ENCODE assay signal across 23 cellular contexts in the genomic region with DNA sequence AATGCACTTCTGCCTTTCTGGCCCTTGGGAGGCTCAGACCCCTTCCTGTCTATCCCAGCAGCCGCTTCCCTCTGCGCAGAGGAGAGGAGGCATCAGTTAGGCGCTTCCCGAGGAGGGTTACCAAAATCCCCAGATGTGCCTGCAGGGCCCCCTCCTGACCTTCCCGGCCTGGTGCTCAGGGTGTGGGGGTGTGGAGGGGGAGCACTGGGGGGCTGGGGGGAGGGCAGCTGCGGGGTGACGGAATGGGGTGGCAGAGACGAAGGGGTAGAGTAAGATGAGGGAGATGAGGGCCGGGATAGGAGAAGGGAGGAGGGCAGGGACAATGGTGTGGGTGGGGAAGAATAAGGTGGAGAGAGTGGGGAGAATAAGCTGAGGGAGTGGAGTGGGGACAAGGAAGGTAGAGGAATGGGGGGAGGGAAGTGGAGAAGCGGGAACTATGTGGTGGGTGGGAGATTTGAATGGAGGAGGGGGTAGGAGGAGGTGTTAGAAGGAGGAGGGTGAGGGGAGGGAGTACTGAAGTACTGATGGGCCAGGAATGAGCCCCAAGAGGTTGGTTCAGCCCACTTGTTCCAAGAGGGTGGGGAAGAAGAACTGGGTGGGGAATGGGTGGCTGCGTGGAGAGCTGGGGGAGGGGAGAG. TPM values are rescaled to one million over a fixed set of nuclear protein-coding genes. Genes with fewer than 3 reads are reported as not detected.
DNase-seq lines count a peak whose midpoint lies in the region; ATAC-seq and TF ChIP-seq lines count a peak whose summit lies in the region.
"Had no signal": no experiment of that assay in that cellular context is flagged by ENCODE, and none has a peak within 500 bp of the region (broad histone marks: within the 10 kb centered on the region; RNA-seq: fewer than 3 reads in every experiment).

No MANE protein-coding gene starts in this region.

- H2AK5ac ChIP-seq in H9 (ENCODE audit: insufficient read length, low read length) = no peak overlapping the region

- H3K79me1 ChIP-seq in H9 (ENCODE audit: insufficient read depth, low read depth, low read length, poor library complexity, severe bottlenecking) = no peaks in the 10 kb centered on the region

- H4K91ac ChIP-seq in H9 (ENCODE audit: insufficient read length, low read depth, low read length) = no peak overlapping the region

- no peak overlapping the region for H2AFZ ChIP-seq in H9 (ENCODE audit: low read length)

- H3K4me3 Mint-ChIP-seq in activated CD8-positive, alpha-beta memory T cell treated with anti-CD3 and anti-CD28 coated beads, Interleukin-2, amount 10 ng/mL, durations not matched to agents 7 days and 5 days = no peak overlapping the region
- no peak overlapping the region for H3K4me3 Mint-ChIP-seq in H9
- H3K4me3 Mint-ChIP-seq in stimulated activated naive B cell treated with anti-CD40 and anti-IgM and Interleukin-4, amounts not matched to agents 10 μg/mL and 1 μg/mL and 100 μg/mL, for 72 hours = no peak overlapping the region

- H3K27me3 Mint-ChIP-seq in activated CD8-positive, alpha-beta memory T cell treated with anti-CD3 and anti-CD28 coated beads, Interleukin-2, amount 10 ng/mL, durations not matched to agents 7 days and 5 days = no peaks in the 10 kb centered on the region
- peaks cover 2% of the 10 kb centered on the region; the same call in 1 of the 2 replicates for H3K27me3 Mint-ChIP-seq in H9 (ENCODE audit: low read depth)
- H3K27me3 Mint-ChIP-seq in stimulated activated naive B cell treated with anti-CD40 and anti-IgM and Interleukin-4, amounts not matched to agents 10 μg/mL and 1 μg/mL and 100 μg/mL, for 72 hours = peaks cover 3 to 15% of the 10 kb centered on the region in 2 donors

- no peak overlapping the region for H3K4ac ChIP-seq in H9 (ENCODE audit: low read depth, low read length)

- no peaks in the 10 kb centered on the region for H4K20me1 ChIP-seq in H9 (ENCODE audit: control insufficient read depth, insufficient read depth, insufficient read length)

- no peak overlapping the region for H3K27ac Mint-ChIP-seq in activated CD8-positive, alpha-beta memory T cell treated with anti-CD3 and anti-CD28 coated beads, Interleukin-2, amount 10 ng/mL, durations not matched to agents 7 days and 5 days
- no peak overlapping the region for H3K27ac Mint-ChIP-seq in H9
- H3K27ac Mint-ChIP-seq in stimulated activated naive B cell treated with anti-CD40 and anti-IgM and Interleukin-4, amounts not matched to agents 10 μg/mL and 1 μg/mL and 100 μg/mL, for 72 hours = no peak overlapping the region

- H3K27me3 ChIP-seq in H9 (ENCODE audit: insufficient read depth, low read length) (no peaks in the 10 kb centered on the region), transverse colon (no peaks in the 10 kb centered on the region)

- H3K56ac ChIP-seq in H9 (ENCODE audit: insufficient read length, low read depth, low read length) = no peak overlapping the region

- no peak overlapping the region for H3K27ac ChIP-seq in H9 (ENCODE audit: insufficient read length, low read depth, low read length)
- no peak overlapping the region for H3K27ac ChIP-seq in transverse colon
- H3K27ac ChIP-seq: KMS-11 had no signal

- intact Hi-C loops in transverse colon (cut with DNase I; ENCODE audit: low total_unique reads) = no loop called here

- H3K4me2 ChIP-seq in H9 (ENCODE audit: insufficient read depth, insufficient read length, low read length) = no peak overlapping the region
- H3K4me2 ChIP-seq: KMS-11 had no signal

- H3K36me3 ChIP-seq in transverse colon = no peaks in the 10 kb centered on the region
- H3K36me3 ChIP-seq: HAP-1 had no signal

- in situ Hi-C loops in transverse colon (cut with MboI; ENCODE audit: low pct_ligation_motif_present in 1 of 4, low pct_unique_long_range_greater_than_20kb in 1 of 4, low sequenced_read_pairs in 3 of 4) = no loop called here

- ATAC-seq in activated CD8-positive, alpha-beta memory T cell treated with anti-CD3 and anti-CD28 coated beads, Interleukin-2, amount 10 ng/mL, durations not matched to agents 7 days and 5 days = no peak
- ATAC-seq in left lobe of liver = no peak
- ATAC-seq in stimulated activated naive B cell treated with anti-CD40 and anti-IgM and Interleukin-4, amounts not matched to agents 10 μg/mL and 1 μg/mL and 100 μg/mL, for 72 hours (replicated peaks) = no peak
- ATAC-seq: Panc1 had no signal

- H3K4me3 ChIP-seq in transverse colon = no peak overlapping the region
- H3K4me3 ChIP-seq: HAP-1 had no signal

- H3K79me2 ChIP-seq in H9 (ENCODE audit: insufficient read depth, low read length) = no peaks in the 10 kb centered on the region

- H3K23ac ChIP-seq in H9 (ENCODE audit: insufficient read length, low read depth, low read length) = no peak overlapping the region

- no peak for TF ChIP-seq POLR2A in transverse colon (IDR thresholded peaks at IDR 0.05)

- no peak overlapping the region for H2BK15ac ChIP-seq in H9 (ENCODE audit: low read depth, low read length)

- no peak overlapping the region for H3K18ac ChIP-seq in H9 (ENCODE audit: insufficient read length, low read depth, low read length)

- WGBS in H9 (ENCODE audit: extremely low coverage, insufficient read length, low lambda C conversion rate) = 100% methylated on average over 2 of the region's 11 CpGs
- WGBS in transverse colon (ENCODE audit: low coverage in 1 of 2), 2 donors = 79 to 90% methylated on average over 2 to 11 of the region's 11 CpGs

- CTCF ChIA-PET in activated CD8-positive, alpha-beta memory T cell treated with anti-CD3 and anti-CD28 coated beads, Interleukin-2, amount 10 ng/mL, durations not matched to agents 7 days and 5 days (lab: Charles Lee) = interaction anchor here (1.8 to 24.7 kb wide), 5 partner anchors 7 to 116 kb away, joined by 6 to 621 read pairs (median 8); partner anchors contain the start of gene ZAP70

- H3K4me1 Mint-ChIP-seq in activated CD8-positive, alpha-beta memory T cell treated with anti-CD3 and anti-CD28 coated beads, Interleukin-2, amount 10 ng/mL, durations not matched to agents 7 days and 5 days = peaks cover 20% of the 10 kb centered on the region
- H3K4me1 Mint-ChIP-seq in H9 = peaks cover 2 to 4% of the 10 kb centered on the region in 2 experiments
- H3K4me1 Mint-ChIP-seq in stimulated activated naive B cell treated with anti-CD40 and anti-IgM and Interleukin-4, amounts not matched to agents 10 μg/mL and 1 μg/mL and 100 μg/mL, for 72 hours = peaks cover 7 to 13% of the 10 kb centered on the region in 2 donors

- no peak overlapping the region for H4K5ac ChIP-seq in H9 (ENCODE audit: insufficient read length, low read depth, low read length)

- H3K23me2 ChIP-seq in H9 (ENCODE audit: insufficient read length, low read depth, low read length, poor library complexity, severe bottlenecking) = no peaks in the 10 kb centered on the region

- H3K9me3 Mint-ChIP-seq in activated CD8-positive, alpha-beta memory T cell treated with anti-CD3 and anti-CD28 coated beads, Interleukin-2, amount 10 ng/mL, durations not matched to agents 7 days and 5 days (ENCODE audit: low read depth) = no peaks in the 10 kb centered on the region
- H3K9me3 Mint-ChIP-seq in H9 = peaks cover 0 to 2% of the 10 kb centered on the region in 2 experiments; a peak in 1 of 5 replicates
- no peaks in the 10 kb centered on the region for H3K9me3 Mint-ChIP-seq in stimulated activated naive B cell treated with anti-CD40 and anti-IgM and Interleukin-4, amounts not matched to agents 10 μg/mL and 1 μg/mL and 100 μg/mL, for 72 hours

- no peak overlapping the region for H4K8ac ChIP-seq in H9 (replicated peaks; ENCODE audit: insufficient read length, low read depth, low read length)

- H2BK5ac ChIP-seq in H9 (ENCODE audit: insufficient read length, low read length) = no peak overlapping the region

- DNase-seq in activated CD8-positive, alpha-beta memory T cell treated with anti-CD3 and anti-CD28 coated beads, Interleukin-2, amount 10 ng/mL, durations not matched to agents 7 days and 5 days = peak; percentile 25
- DNase-seq in activated CD8-positive, alpha-beta memory T cell treated with anti-CD3 and anti-CD28 coated beads, Interleukin-2, amount 50 U/mL, for 4 hours = no peak
- DNase-seq in H9 (peak; percentile 18), left lobe of liver (ENCODE audit: low spot score) (peak; percentile 8), transverse colon (peak; percentile 4), MV-4-11 (lab: John Stamatoyannopoulos, UW) (no peak), AG20443 (ENCODE audit: low spot score) (no peak)
- no peak for DNase-seq in stimulated activated naive B cell treated with anti-CD40 and anti-IgM and Interleukin-4, amounts not matched to agents 10 μg/mL and 1 μg/mL and 100 μg/mL, for 72 hours
- DNase-seq: DMS53, GDM1, IMR-90, NCI-H1105 treated with DMSO at 0.1 percent for 48 hours, NCI-H1694, NCI-H2081, NCI-H2171, NCI-H345, NCI-H524 treated with DMSO at 0.1 percent for 48 hours, NCI-H82, SIG-M5 had no signal

- no peak for TF ChIP-seq EP300 in transverse colon (IDR thresholded peaks at IDR 0.05; ENCODE audit: low read depth)

- H3K14ac ChIP-seq in H9 (ENCODE audit: insufficient read depth, low read length) = no peak overlapping the region; the same call in 1 of the 2 replicates

- TF ChIP-seq CTCF in H9 (conservative IDR thresholded peaks at IDR 0.05) (no peak), transverse colon (IDR thresholded peaks at IDR 0.05) (no peak)

- no peak overlapping the region for H2BK20ac ChIP-seq in H9 (ENCODE audit: low read depth, low read length, poor library complexity, severe bottlenecking)

- H3K4me1 ChIP-seq in H9 (ENCODE audit: insufficient read depth, low read length) (no peaks in the 10 kb centered on the region), transverse colon (no peaks in the 10 kb centered on the region)

- no peak overlapping the region for H3T11ph ChIP-seq in H9 (ENCODE audit: low read length)

- peaks cover 2% of the 10 kb centered on the region for H3K36me3 Mint-ChIP-seq in activated CD8-positive, alpha-beta memory T cell treated with anti-CD3 and anti-CD28 coated beads, Interleukin-2, amount 10 ng/mL, durations not matched to agents 7 days and 5 days
- peaks cover 0 to 4% (median 0%) of the 10 kb centered on the region in 3 experiments; a peak in 2 of 7 replicates for H3K36me3 Mint-ChIP-seq in H9 (ENCODE audit: insufficient read depth in 1 of 3, low read depth in 3 of 3)
- H3K36me3 Mint-ChIP-seq in stimulated activated naive B cell treated with anti-CD40 and anti-IgM and Interleukin-4, amounts not matched to agents 10 μg/mL and 1 μg/mL and 100 μg/mL, for 72 hours = no peaks in the 10 kb centered on the region

- no peak overlapping the region for H2BK120ac ChIP-seq in H9 (ENCODE audit: low read depth, low read length, poor library complexity, severe bottlenecking)

- no peak overlapping the region for H2BK12ac ChIP-seq in H9 (ENCODE audit: insufficient read length, low read depth, low read length)

- H3K9me3 ChIP-seq in H9 (ENCODE audit: control insufficient read depth, low read depth, low read length) = no peaks in the 10 kb centered on the region
- H3K9me3 ChIP-seq in transverse colon = no peaks in the 10 kb centered on the region
- H3K9me3 ChIP-seq: HAP-1 had no signal

- no peak overlapping the region for H3K9ac ChIP-seq in H9 (ENCODE audit: extremely low read depth, insufficient read length, low read length)
- H3K9ac ChIP-seq: KMS-11 had no signal

RNA-seq across cellular contexts. Expression of gene ZAP70, which starts 6.5 kb away (rescaled TPM):
- total RNA-seq in activated CD8-positive, alpha-beta memory T cell treated with anti-CD3 and anti-CD28 coated beads, Interleukin-2, amount 10 ng/mL, durations not matched to agents 7 days and 5 days = 100 to 1,000 TPM; 286 to 338 TPM
- total RNA-seq in H9 (2021) (0.22 and 0.24 TPM in 2 replicates), left lobe of liver (1.5 TPM), transverse colon (10 to 100 TPM in 2 of 4 donors, 1 to 10 TPM in 2; 2.6 to 16.1 (median 12.0) TPM)
- total RNA-seq: A172 had no signal

RNA-seq across cellular contexts. Expression of gene C2orf92, which starts 37.3 kb away (rescaled TPM):
- total RNA-seq in activated CD8-positive, alpha-beta memory T cell treated with anti-CD3 and anti-CD28 coated beads, Interleukin-2, amount 10 ng/mL, durations not matched to agents 7 days and 5 days = 1 to 10 TPM; 7.3 to 8.4 TPM
- total RNA-seq in H9 (2021) (5.4 and 7.3 TPM in 2 replicates), left lobe of liver (11.7 TPM), transverse colon (10 to 100 TPM; 13.8 to 27.3 (median 17.9) TPM)

RNA-seq across cellular contexts. Expression of gene ACTR1B, which starts 43.0 kb away (rescaled TPM):
- total RNA-seq in activated CD8-positive, alpha-beta memory T cell treated with anti-CD3 and anti-CD28 coated beads, Interleukin-2, amount 10 ng/mL, durations not matched to agents 7 days and 5 days = 10 to 100 TPM; 87.4 to 94.3 TPM
- total RNA-seq in H9 (2021) (31.1 and 33.8 TPM in 2 replicates), left lobe of liver (38.9 TPM), transverse colon (100 to 1,000 TPM in 2 of 4 donors, 10 to 100 TPM in 2; 66.8 to 157 (median 119) TPM)

Comparison
In these comparisons a context has a peak if more than half of its experiments do, and no peak if none do; other contexts are left out.
1. DNase-seq: peak in activated CD8-positive, alpha-beta memory T cell treated with anti-CD3 and anti-CD28 coated beads, Interleukin-2, amount 10 ng/mL, durations not matched to agents 7 days and 5 days (single experiment), H9 (single experiment), left lobe of liver (single experiment) and transverse colon (single experiment); none in activated CD8-positive, alpha-beta memory T cell treated with anti-CD3 and anti-CD28 coated beads, Interleukin-2, amount 50 U/mL, for 4 hours (single experiment), MV-4-11 (single experiment), stimulated activated naive B cell treated with anti-CD40 and anti-IgM and Interleukin-4, amounts not matched to agents 10 μg/mL and 1 μg/mL and 100 μg/mL, for 72 hours (single experiment) and AG20443 (single experiment).
2. RNA of gene ZAP70, which starts 6.5 kb away (total RNA-seq): 286 to 338 TPM in activated CD8-positive, alpha-beta memory T cell treated with anti-CD3 and anti-CD28 coated beads, Interleukin-2, amount 10 ng/mL, durations not matched to agents 7 days and 5 days; 2.6 to 16.1 TPM in transverse colon, 1.5 TPM in left lobe of liver (single experiment) and 0.22 to 0.24 TPM in H9; every median in the first group is over 10 times any median in the second.